Comparison of ENCODE assay signal across 9 cellular contexts in the genomic region with DNA sequence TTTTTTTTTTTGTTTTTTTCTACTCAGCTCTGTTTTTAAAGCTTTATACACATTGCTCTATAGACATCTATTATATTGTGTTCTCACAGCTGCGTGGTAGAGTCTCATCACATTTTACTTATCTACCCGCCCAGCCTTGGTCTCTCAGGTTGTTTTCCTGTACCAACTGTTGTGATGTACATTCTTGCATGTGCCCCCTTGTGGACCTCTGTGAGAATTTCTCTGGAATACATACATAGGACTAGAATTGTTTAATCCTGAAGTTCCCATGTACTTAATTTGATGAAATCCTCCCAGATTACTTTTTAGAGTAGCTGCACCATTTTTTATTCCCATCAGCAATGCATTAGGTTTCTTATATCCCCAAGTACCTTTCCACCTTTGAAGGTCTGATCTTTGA. TPM values are rescaled to one million over a fixed set of nuclear protein-coding genes. Genes with fewer than 3 reads are reported as not detected.
A peak's percentile ranks its signal among the peaks of the same experiment; 100 is the strongest.
DNase-seq lines count a peak whose midpoint lies in the region; ATAC-seq and TF ChIP-seq lines count a peak whose summit lies in the region.
"Had no signal": no experiment of that assay in that cellular context is flagged by ENCODE, and none has a peak within 500 bp of the region (broad histone marks: within the 10 kb centered on the region; RNA-seq: fewer than 3 reads in every experiment).

No MANE protein-coding gene starts in this region.

- no peaks in the 10 kb centered on the region for H3K27me3 ChIP-seq in lower lobe of right lung (ENCODE audit: low read depth)
- H3K27me3 ChIP-seq: BLaER1 treated with 17β-estradiol and CSF1 and Interleukin-3, amounts not matched to agents 10 nM and 100 nM had no signal

- no peaks in the 10 kb centered on the region for H3K4me1 ChIP-seq in lower lobe of right lung
- H3K4me1 ChIP-seq: BLaER1 treated with 17β-estradiol and CSF1 and Interleukin-3, amounts not matched to agents 10 nM and 100 nM had no signal

- H3K9me3 ChIP-seq in lower lobe of right lung = no peaks in the 10 kb centered on the region
- H3K9me3 ChIP-seq: BLaER1 treated with 17β-estradiol and CSF1 and Interleukin-3, amounts not matched to agents 10 nM and 100 nM had no signal

- DNase-seq in NCI-H146 (lab: John Stamatoyannopoulos, UW) (peak; percentile 12), NCI-H146 treated with DMSO at 0.1 percent for 48 hours (lab: John Stamatoyannopoulos, UW; ENCODE audit: unreplicated experiment) (no peak), LHCN-M2 (ENCODE audit: low read depth) (peak; percentile 64), lower lobe of right lung (no peak), T-helper 1 cell (no peak)
- no peak for DNase-seq in stimulated activated CD4-positive, alpha-beta T cell treated with anti-CD3 and anti-CD28 coated beads, Interleukin-2, amount 100 ng/mL, for 48 hours
- DNase-seq in activated T-cell treated with anti-CD3 and anti-CD28 coated beads, Interleukin-2, amount 50 U/mL, for 1 hour = no peak

- peak in 1 of 2 donors; percentile 59 for ATAC-seq in lower lobe of right lung

- intact Hi-C loops in lower lobe of right lung (cut with DNase I) = no loop called here

- no peaks in the 10 kb centered on the region for H3K36me3 ChIP-seq in lower lobe of right lung
- H3K36me3 ChIP-seq: BLaER1 treated with 17β-estradiol and CSF1 and Interleukin-3, amounts not matched to agents 10 nM and 100 nM had no signal

- H3K4me3 ChIP-seq in WI38 (ENCODE audit: low read depth, low read length) (no peak overlapping the region), lower lobe of right lung (no peak overlapping the region)
- H3K4me3 ChIP-seq: BLaER1 treated with 17β-estradiol and CSF1 and Interleukin-3, amounts not matched to agents 10 nM and 100 nM had no signal

- peak; percentile 41; the same call in 1 of the 2 replicates for TF ChIP-seq CTCF in WI38 (IDR thresholded peaks at IDR 0.05; ENCODE audit: low read depth, low read length)
- peak; percentile 47 for TF ChIP-seq CTCF in lower lobe of right lung (IDR thresholded peaks at IDR 0.05)

- H3K27ac ChIP-seq in lower lobe of right lung = no peak overlapping the region
- H3K27ac ChIP-seq: BLaER1 treated with 17β-estradiol and CSF1 and Interleukin-3, amounts not matched to agents 10 nM and 100 nM had no signal

RNA-seq across cellular contexts. Expression of a gene that starts 40.4 kb away (rescaled TPM):
- total RNA-seq in LHCN-M2 (2014; rRNA removed) (0.13 and 0.29 TPM in 2 replicates), lower lobe of right lung (not detected)
- polyA plus RNA-seq in LHCN-M2 (2012) = not detected

Comparison
In these comparisons a context has a peak if more than half of its experiments do, and no peak if none do; other contexts are left out.
1. DNase-seq: peak in NCI-H146 (single experiment) and LHCN-M2 (single experiment); none in NCI-H146 treated with DMSO at 0.1 percent for 48 hours (single experiment), lower lobe of right lung (single experiment), T-helper 1 cell (0 of 5), stimulated activated CD4-positive, alpha-beta T cell treated with anti-CD3 and anti-CD28 coated beads, Interleukin-2, amount 100 ng/mL, for 48 hours (0 of 2) and activated T-cell treated with anti-CD3 and anti-CD28 coated beads, Interleukin-2, amount 50 U/mL, for 1 hour (single experiment).